ENCODE assay signal across 23 cellular contexts in genomic region chr2:49913025-49913424, GRCh38.
"Had no signal": no experiment of that assay in that cellular context is flagged by ENCODE, and none has a peak within 500 bp of the region (broad histone marks: within the 10 kb centered on the region; RNA-seq: fewer than 3 reads in every experiment).

No MANE protein-coding gene starts in this region.

- H3K9me3 ChIP-seq: left lung, right lobe of liver, stomach, testis, tibial artery, upper lobe of left lung had no signal

- H3K4me3 Mint-ChIP-seq: effector memory CD8-positive, alpha-beta T cell; natural killer cell; stimulated activated effector memory CD8-positive, alpha-beta T cell treated with anti-CD3 and anti-CD28 coated beads, Interleukin-12 subunit alpha, Interleukin-12 subunit beta, amount 100 ng/mL, for 72 hours had no signal

- H3K27ac ChIP-seq: left lung, parathyroid adenoma, right lobe of liver, stomach, testis, tibial artery, upper lobe of left lung had no signal

- H3K4me1 ChIP-seq: left lung, parathyroid adenoma, right lobe of liver, stomach, testis, tibial artery, upper lobe of left lung had no signal

- H2AFZ ChIP-seq: parathyroid adenoma had no signal

- H3K4me1 Mint-ChIP-seq: natural killer cell; stimulated activated effector memory CD8-positive, alpha-beta T cell treated with anti-CD3 and anti-CD28 coated beads, Interleukin-12 subunit alpha, Interleukin-12 subunit beta, amount 100 ng/mL, for 72 hours had no signal

- H3K36me3 ChIP-seq: left lung, right lobe of liver, stomach, tibial artery, upper lobe of left lung had no signal

- H3K36me3 Mint-ChIP-seq: natural killer cell; stimulated activated effector memory CD8-positive, alpha-beta T cell treated with anti-CD3 and anti-CD28 coated beads, Interleukin-12 subunit alpha, Interleukin-12 subunit beta, amount 100 ng/mL, for 72 hours had no signal

- H3K79me2 ChIP-seq: parathyroid adenoma had no signal

- DNase-seq: cerebellar nuclear complex; cortex of kidney; effector memory CD8-positive, alpha-beta T cell; hypothalamus; left cardiac atrium; left lung; natural killer cell; right lobe of liver; small intestine; stimulated activated CD4-positive, alpha-beta T cell treated with anti-CD3 and anti-CD28 coated beads, Interleukin-12 subunit alpha, Interleukin-12 subunit beta, amount 100 ng/mL, for 4 hours; stimulated activated CD4-positive, alpha-beta T cell treated with anti-CD3 and anti-CD28 coated beads, Interleukin-1b, Interleukin-23, amount 100 ng/mL, for 48 hours; stimulated activated CD4-positive, alpha-beta T cell treated with anti-CD3 and anti-CD28 coated beads, Interleukin-4, amount 100 ng/mL, for 1 hour; stimulated activated naive CD4-positive, alpha-beta T cell treated with Interleukin-2 at 50 U/mL for 16 hours; stomach; testis; tibial artery; upper lobe of left lung had no signal

- H3K27me3 Mint-ChIP-seq: effector memory CD8-positive, alpha-beta T cell; progenitor cell of endocrine pancreas had no signal

- H3K27ac Mint-ChIP-seq: effector memory CD8-positive, alpha-beta T cell; natural killer cell; progenitor cell of endocrine pancreas; stimulated activated effector memory CD8-positive, alpha-beta T cell treated with anti-CD3 and anti-CD28 coated beads, Interleukin-12 subunit alpha, Interleukin-12 subunit beta, amount 100 ng/mL, for 72 hours had no signal

- H3K9ac ChIP-seq: parathyroid adenoma had no signal

- H3K27me3 ChIP-seq: left lung, right lobe of liver, stomach, testis, tibial artery, upper lobe of left lung had no signal

- H3K4me3 ChIP-seq: left lung, right lobe of liver, stomach, testis, tibial artery, upper lobe of left lung had no signal

- FAIRE-seq: frontal cortex, islet of Langerhans, small intestine, urothelium cell line had no signal
